ENCODE assay signal across 8 cellular contexts in the genomic region with DNA sequence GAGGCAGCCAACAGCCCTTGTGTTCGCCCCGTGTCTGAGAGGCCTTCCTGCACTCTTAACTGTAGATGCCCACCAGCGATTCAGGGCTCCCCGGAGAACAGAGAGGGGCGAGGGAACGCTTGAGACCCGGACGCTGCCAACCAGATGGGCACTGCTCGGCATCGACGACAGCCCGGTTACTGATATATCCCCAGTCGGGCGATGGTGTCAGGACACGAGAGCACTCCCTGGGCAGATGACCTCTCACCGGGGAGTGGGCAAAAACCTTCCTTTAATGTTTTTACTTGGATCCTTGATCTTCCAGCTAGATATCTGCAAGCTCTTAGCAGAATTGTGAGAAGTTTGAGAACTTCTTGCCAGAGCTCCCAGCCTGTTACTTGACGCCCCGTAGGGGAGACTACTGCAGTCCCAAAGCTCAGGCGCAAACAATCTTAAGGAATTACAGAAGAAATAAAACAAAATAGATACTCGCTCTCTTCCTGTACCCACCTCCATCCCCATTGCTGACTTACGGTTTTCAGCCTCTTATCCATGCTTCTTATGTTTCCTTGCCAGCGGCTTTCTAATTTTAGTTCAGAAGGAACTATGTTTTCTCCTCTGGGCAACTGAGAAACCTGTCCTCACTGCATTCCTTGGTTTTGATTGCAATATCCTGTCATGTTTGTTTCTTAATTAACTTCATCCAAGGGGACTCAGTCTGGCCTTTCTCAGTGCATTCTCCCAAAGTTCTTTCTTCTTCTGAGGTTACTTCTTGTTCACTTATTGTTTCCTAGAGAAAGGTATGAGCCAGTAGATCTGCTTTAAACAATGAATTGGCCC. TPM values are rescaled to one million over a fixed set of nuclear protein-coding genes. Genes with fewer than 3 reads are reported as not detected.
A peak's percentile ranks its signal among the peaks of the same experiment; 100 is the strongest.
DNase-seq lines count a peak whose midpoint lies in the region; ATAC-seq and TF ChIP-seq lines count a peak whose summit lies in the region.

No MANE protein-coding gene starts in this region.

- no peaks in the 10 kb centered on the region for H3K9me3 Mint-ChIP-seq in CD8-positive, alpha-beta memory T cell
- no peaks in the 10 kb centered on the region for H3K9me3 Mint-ChIP-seq in mesothelial cell of epicardium

- peaks cover 0 to 48% (median 4%) of the 10 kb centered on the region in 3 donors for H3K36me3 Mint-ChIP-seq in CD8-positive, alpha-beta memory T cell
- peaks cover 3% of the 10 kb centered on the region for H3K36me3 Mint-ChIP-seq in mesothelial cell of epicardium

- peaks cover 0 to 1% of the 10 kb centered on the region in 2 donors for H3K27me3 Mint-ChIP-seq in CD8-positive, alpha-beta memory T cell
- H3K27me3 Mint-ChIP-seq in mesothelial cell of epicardium (ENCODE audit: low read depth): peaks cover 3% of the 10 kb centered on the region

- POLR2A ChIA-PET in CD8-positive, alpha-beta memory T cell (lab: Charles Lee): interaction anchor here (0.6 kb wide), 1 partner anchor 74 kb away, joined by 3 read pairs; a partner anchor contains a TSS

- peak overlapping the region; percentile 84 for H3K4me3 ChIP-seq in CD8-positive, alpha-beta memory T cell (ENCODE audit: low read length)
- H3K4me3 ChIP-seq in KMS-11 (IDR thresholded peaks at IDR 0.05; ENCODE audit: insufficient read depth, low read depth, low read length) (no peak overlapping the region), mammary epithelial cell (replicated peaks in 1 of 3; ENCODE audit: insufficient read depth in 1 of 3, low read depth in 2 of 3, low read length in 3 of 3) (peak overlapping the region; percentile 86 to 97 (median 91))

- H3K27me3 ChIP-seq in CD8-positive, alpha-beta memory T cell (ENCODE audit: insufficient read depth, low read length, poor library complexity, severe bottlenecking): no peaks in the 10 kb centered on the region
- H3K27me3 ChIP-seq in KMS-11 (ENCODE audit: insufficient read depth, low read depth) (no peaks in the 10 kb centered on the region), mammary epithelial cell (ENCODE audit: insufficient read depth, low read length) (no peaks in the 10 kb centered on the region)

- H3K4me2 ChIP-seq in KMS-11 (peak overlapping the region; percentile 96), mammary epithelial cell (ENCODE audit: insufficient read depth, low read depth, low read length) (peak overlapping the region; percentile 97)

- peaks cover 30% of the 10 kb centered on the region for H3K4me1 ChIP-seq in CD8-positive, alpha-beta memory T cell (ENCODE audit: insufficient read depth, low read length)
- peaks cover 14% of the 10 kb centered on the region for H3K4me1 ChIP-seq in KMS-11 (ENCODE audit: low read depth, poor library complexity, severe bottlenecking)
- peaks cover 29% of the 10 kb centered on the region for H3K4me1 ChIP-seq in mammary epithelial cell (ENCODE audit: insufficient read depth, low read length)

- peaks cover 5% of the 10 kb centered on the region for H3K36me3 ChIP-seq in CD8-positive, alpha-beta memory T cell (ENCODE audit: insufficient read depth, low read length)
- H3K36me3 ChIP-seq in KMS-11 (ENCODE audit: insufficient read depth) (no peaks in the 10 kb centered on the region), mammary epithelial cell (ENCODE audit: insufficient read depth, low read length) (no peaks in the 10 kb centered on the region)

- no peak for TF ChIP-seq CTCF in KMS-11 (conservative IDR thresholded peaks at IDR 0.05; ENCODE audit: low read depth, low read length)
- no peak for TF ChIP-seq CTCF in mammary epithelial cell (conservative IDR thresholded peaks at IDR 0.05 in 1 of 2, IDR thresholded peaks at IDR 0.05 in 1 of 2; ENCODE audit: extremely low read depth in 1 of 2, insufficient read depth in 1 of 2, low read depth in 1 of 2, low read length in 2 of 2)
- no peak for TF ChIP-seq CTCF in mesothelial cell of epicardium (IDR thresholded peaks at IDR 0.05; ENCODE audit: unreplicated experiment)

- H3K9ac ChIP-seq in KMS-11 (peak overlapping the region; percentile 62), mammary epithelial cell (ENCODE audit: insufficient read depth, low read length) (peak overlapping the region; percentile 96)

- CTCF ChIA-PET in CD8-positive, alpha-beta memory T cell (lab: Charles Lee): interaction anchor here (1.0 kb wide), 2 partner anchors 40 to 73 kb away, joined by 3 read pairs; no protein-coding TSS in a partner anchor
- CTCF ChIA-PET in mammary epithelial cell (lab: Charles Lee; ENCODE audit: low non-redundant PET): no interaction called here

- WGBS in mammary epithelial cell (ENCODE audit: low coverage, missing lambda C conversion rate): under 1% methylated on average over 22 of the region's 22 CpGs

- DNase-seq in CD8-positive, alpha-beta memory T cell: no peak
- no peak for DNase-seq in mammary epithelial cell
- DNase-seq in mesothelial cell of epicardium (ENCODE audit: low spot score in 2 of 2, unreplicated experiment in 2 of 2): no peak
- no peak for DNase-seq in stimulated activated CD4-positive, alpha-beta T cell treated with anti-CD3 and anti-CD28 coated beads, Interleukin-2, amount 100 ng/mL, for 24 hours
- DNase-seq in RPMI8226: no peak
- no peak for DNase-seq in activated CD8-positive, alpha-beta memory T cell treated with anti-CD3 and anti-CD28 coated beads, Interleukin-2, amount 50 U/mL, for 48 hours

- H3K4me1 Mint-ChIP-seq in CD8-positive, alpha-beta memory T cell: peaks cover 43 to 69% (median 57%) of the 10 kb centered on the region in 3 donors
- H3K4me1 Mint-ChIP-seq in mesothelial cell of epicardium: peaks cover 27% of the 10 kb centered on the region

- H2AFZ ChIP-seq in KMS-11 (ENCODE audit: low read depth): peak overlapping the region; percentile 38; the same call in 1 of the 2 replicates
- H2AFZ ChIP-seq in mammary epithelial cell (ENCODE audit: low read depth, low read length): peak overlapping the region; percentile 84

- in situ Hi-C loops in mammary epithelial cell (cut with MboI; ENCODE audit: low sequenced_read_pairs in 2 of 2): no loop called here

- H3K9me3 ChIP-seq in CD8-positive, alpha-beta memory T cell (ENCODE audit: low read length): no peaks in the 10 kb centered on the region
- no peaks in the 10 kb centered on the region for H3K9me3 ChIP-seq in mammary epithelial cell (replicated peaks; ENCODE audit: insufficient read depth, low read length)

- ATAC-seq in HG02588 (IDR thresholded peaks at IDR 0.05; ENCODE audit: unreplicated experiment): no peak

- H3K27ac ChIP-seq in CD8-positive, alpha-beta memory T cell (ENCODE audit: low read depth, low read length): peak overlapping the region; percentile 91
- H3K27ac ChIP-seq in KMS-11 (peak overlapping the region; percentile 61), mammary epithelial cell (ENCODE audit: insufficient read depth, low read depth, low read length) (peak overlapping the region; percentile 85)

- peak overlapping the region; percentile 85 to 99 (median 93) for H3K4me3 Mint-ChIP-seq in CD8-positive, alpha-beta memory T cell
- peak overlapping the region; percentile 96 for H3K4me3 Mint-ChIP-seq in mesothelial cell of epicardium

- intact Hi-C loops in mammary epithelial cell (cut with micrococcal nuclease): loop anchor here (1.0 kb wide), 1 partner anchor 73 kb away; no protein-coding TSS in a partner anchor

- H4K20me1 ChIP-seq in KMS-11 (ENCODE audit: insufficient read depth) (no peaks in the 10 kb centered on the region), mammary epithelial cell (ENCODE audit: insufficient read depth, low read length) (no peaks in the 10 kb centered on the region)

- H3K79me2 ChIP-seq in KMS-11 (ENCODE audit: insufficient read depth, low read depth): peaks cover 12% of the 10 kb centered on the region; the same call in 1 of the 2 replicates
- peaks cover 59% of the 10 kb centered on the region for H3K79me2 ChIP-seq in mammary epithelial cell (ENCODE audit: insufficient read depth, low read length)

- dilution Hi-C loops in mammary epithelial cell (cut with HindIII; ENCODE audit: low sequenced_read_pairs): no loop called here

- BruUV-seq in mammary epithelial cell (replicated peaks; lab: Mats Ljungman, UMichigan): TSS peak; percentile 37

- H3K27ac Mint-ChIP-seq in CD8-positive, alpha-beta memory T cell: peak overlapping the region; percentile 89 to 98 (median 94)
- H3K27ac Mint-ChIP-seq in mesothelial cell of epicardium: peak overlapping the region; percentile 98

RNA-seq across cellular contexts. Expression of a gene that starts 0.8 kb away (rescaled TPM):
- total RNA-seq in CD8-positive, alpha-beta memory T cell: 10 to 100 TPM; 21.5 to 22.1 TPM
- 13.4 TPM for polyA plus RNA-seq in CD8-positive, alpha-beta memory T cell
- total RNA-seq in mammary epithelial cell (10 to 100 TPM in 1 of 2 donors, 1 to 10 TPM in 1; 1.5 to 14.9 TPM), mesothelial cell of epicardium (17.0 to 18.0 TPM (median 17.0 TPM) in 3 replicates)
- polyA plus RNA-seq in mammary epithelial cell: 3.9 TPM
- 2.3 TPM for polyA minus RNA-seq in mammary epithelial cell

RNA-seq across cellular contexts. Expression of a gene that starts 44.5 kb away (rescaled TPM):
- total RNA-seq in CD8-positive, alpha-beta memory T cell: 10 to 100 TPM; 55.5 to 57.7 TPM
- 20.3 TPM for polyA plus RNA-seq in CD8-positive, alpha-beta memory T cell
- 10 to 100 TPM; 63.5 to 89.5 TPM for total RNA-seq in mammary epithelial cell
- polyA plus RNA-seq in mammary epithelial cell: 62.4 TPM
- 78.2 TPM for polyA minus RNA-seq in mammary epithelial cell
- total RNA-seq in mesothelial cell of epicardium: 7.4 to 10.4 TPM (median 8.3 TPM) in 3 replicates

RNA-seq across cellular contexts. Expression of a gene that starts 45.9 kb away (rescaled TPM):
- total RNA-seq in CD8-positive, alpha-beta memory T cell: under 1 TPM; 0.07 to 0.09 TPM
- 0.59 TPM for polyA plus RNA-seq in CD8-positive, alpha-beta memory T cell
- total RNA-seq in mammary epithelial cell: 10 to 100 TPM in 1 of 2 donors, 1 to 10 TPM in 1; 4.2 to 15.1 TPM
- 4.6 TPM for polyA plus RNA-seq in mammary epithelial cell
- polyA minus RNA-seq in mammary epithelial cell: 7.7 TPM
- 15.9 to 17.6 TPM (median 16.0 TPM) in 3 replicates for total RNA-seq in mesothelial cell of epicardium

RNA-seq across cellular contexts. Expression of a gene that starts 55.8 kb away (rescaled TPM):
- total RNA-seq in CD8-positive, alpha-beta memory T cell: 10 to 100 TPM; 17.3 to 18.0 TPM
- polyA plus RNA-seq in CD8-positive, alpha-beta memory T cell: 17.2 TPM
- total RNA-seq in mammary epithelial cell: 10 to 100 TPM; 29.0 to 36.3 TPM
- polyA plus RNA-seq in mammary epithelial cell: 25.2 TPM
- 22.3 TPM for polyA minus RNA-seq in mammary epithelial cell
- 49.7 to 50.7 TPM (median 50.7 TPM) in 3 replicates for total RNA-seq in mesothelial cell of epicardium

Comparison
In these comparisons a context has a peak if more than half of its experiments do, and no peak if none do; other contexts are left out.
1. RNA of a gene that starts 45.9 kb away (total RNA-seq): 15.9 to 17.6 TPM in mesothelial cell of epicardium and 4.2 to 15.1 TPM in mammary epithelial cell; 0.07 to 0.09 TPM in CD8-positive, alpha-beta memory T cell; every median in the first group is over 4 times any median in the second.
2. Peak in every context shown above with its lines, with median percentiles within 50 percentile points of each other: H3K27ac ChIP-seq.